Comparison of ENCODE assay signal across 1 cellular context in genomic region chr7:113421696-113422330, GRCh38.
TF ChIP-seq lines count a peak whose summit lies in the region.

No MANE protein-coding gene starts in this region.

TF ChIP-seq in K562, 482 proteins besides CTCF, POLR2A, EP300 and RAD21 (continued from another document):
- TF ChIP-seq SMARCA5 (IDR thresholded peaks at IDR 0.05) (no peak), RFX7 (CRISPR knock-in tag; IDR thresholded peaks at IDR 0.05) (no peak), SRSF1 (IDR thresholded peaks at IDR 0.05; ENCODE audit: low read depth, low read length) (no peak), E2F5 (CRISPR knock-in tag; IDR thresholded peaks at IDR 0.05) (0 out of 2 replicates have a peak, but pooled peaks have one; percentile 80), ZNF197 (CRISPR knock-in tag; IDR thresholded peaks at IDR 0.05; ENCODE audit: low read depth) (no peak), MYC (IDR thresholded peaks at IDR 0.05; ENCODE audit: low read depth, low read length) (peak; percentile 40), MYC (CRISPR knock-in tag; IDR thresholded peaks at IDR 0.05; ENCODE audit: borderline replicate concordance, low read depth) (no peak), CHCHD3 (CRISPR knock-in tag; IDR thresholded peaks at IDR 0.05) (no peak), ZNF124 (CRISPR knock-in tag; IDR thresholded peaks at IDR 0.05) (no peak), KLF16 (IDR thresholded peaks at IDR 0.05) (no peak), E2F4 (CRISPR knock-in tag; IDR thresholded peaks at IDR 0.05; ENCODE audit: low read depth) (0 out of 2 replicates have a peak, but pooled peaks have one; percentile 35), HLTF (IDR thresholded peaks at IDR 0.05) (no peak), TARDBP (IDR thresholded peaks at IDR 0.05) (no peak), ZNF280A (IDR thresholded peaks at IDR 0.05; ENCODE audit: low read depth, partially characterized antibody) (no peak), ZFX (CRISPR knock-in tag; IDR thresholded peaks at IDR 0.05) (no peak), MTA3 (IDR thresholded peaks at IDR 0.05; ENCODE audit: borderline replicate concordance) (0 out of 2 replicates have a peak, but pooled peaks have one; percentile 45), ZNF764 (CRISPR knock-in tag; IDR thresholded peaks at IDR 0.05; ENCODE audit: low read depth) (no peak), PHF20 (IDR thresholded peaks at IDR 0.05; ENCODE audit: partially characterized antibody) (no peak), CTCFL (IDR thresholded peaks at IDR 0.05; ENCODE audit: borderline replicate concordance, insufficient read depth, low read depth, low read length, poor library complexity, severe bottlenecking) (no peak), CREB1 (IDR thresholded peaks at IDR 0.05) (no peak), CREB1 (CRISPR knock-in tag; IDR thresholded peaks at IDR 0.05) (no peak), PCBP1 (IDR thresholded peaks at IDR 0.05; ENCODE audit: low read depth, low read length, poor library complexity, severe bottlenecking) (no peak), MCM2 (IDR thresholded peaks at IDR 0.05; ENCODE audit: low read depth) (no peak), SRSF3 (IDR thresholded peaks at IDR 0.05; ENCODE audit: insufficient read depth, low read length) (no peak), PRMT5 (CRISPR knock-in tag; IDR thresholded peaks at IDR 0.05) (no peak), RBBP5 (IDR thresholded peaks at IDR 0.05; ENCODE audit: borderline replicate concordance, insufficient read depth, low read length, poor library complexity, severe bottlenecking) (no peak), CHD4 (IDR thresholded peaks at IDR 0.05; ENCODE audit: insufficient read depth, insufficient replicate concordance, low read depth, low read length, poor library complexity, severe bottlenecking) (no peak), TOE1 (IDR thresholded peaks at IDR 0.05; ENCODE audit: borderline replicate concordance) (no peak), TOE1 (CRISPR knock-in tag; IDR thresholded peaks at IDR 0.05; ENCODE audit: borderline replicate concordance, low read depth) (no peak), ZNF280B (CRISPR knock-in tag; IDR thresholded peaks at IDR 0.05) (no peak), NR1H2 (CRISPR knock-in tag; IDR thresholded peaks at IDR 0.05) (no peak), NFXL1 (CRISPR knock-in tag; IDR thresholded peaks at IDR 0.05) (no peak), ZSCAN29 (IDR thresholded peaks at IDR 0.05) (no peak), PTTG1 (tag; IDR thresholded peaks at IDR 0.05; ENCODE audit: low read depth) (no peak)
